Comparison of ENCODE assay signal across 11 cellular contexts in the genomic region with DNA sequence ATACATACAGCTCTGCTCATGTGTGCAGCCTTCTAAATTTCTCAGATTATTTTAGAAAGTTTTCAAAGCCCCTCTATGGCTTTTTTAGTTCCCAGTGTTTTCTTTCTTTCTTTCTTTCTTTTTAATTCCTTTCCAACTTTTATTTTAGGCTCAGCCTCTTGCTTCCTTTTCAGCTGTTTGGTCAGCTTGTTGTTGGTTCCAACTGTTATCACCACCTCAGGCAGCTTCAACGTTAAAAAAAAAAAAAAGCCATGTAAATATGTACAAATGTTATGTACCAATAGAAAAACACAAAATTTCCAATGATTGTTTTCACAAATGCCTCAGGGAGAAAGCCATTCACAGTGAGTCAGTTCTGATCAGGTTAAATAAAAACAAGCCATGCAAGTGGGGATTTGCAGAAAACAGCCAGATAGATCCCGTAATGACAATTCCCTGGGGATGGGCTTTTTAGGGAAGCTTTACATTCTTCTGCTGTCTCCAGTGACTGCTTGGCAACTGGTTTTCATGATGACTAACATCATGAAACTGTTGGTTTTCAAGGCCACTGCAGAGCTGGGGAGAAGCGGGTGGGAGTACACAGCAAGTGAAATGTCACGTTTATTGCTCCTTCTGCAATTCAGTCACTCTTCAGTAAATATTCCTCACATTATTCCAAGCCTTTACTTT.
DNase-seq lines count a peak whose midpoint lies in the region; ATAC-seq lines count a peak whose summit lies in the region.
"Had no signal": no experiment of that assay in that cellular context is flagged by ENCODE, and none has a peak within 500 bp of the region (broad histone marks: within the 10 kb centered on the region; RNA-seq: fewer than 3 reads in every experiment).

No MANE protein-coding gene starts in this region.

- H3K27ac ChIP-seq in BLaER1 treated with 17β-estradiol and CSF1 and Interleukin-3, amounts not matched to agents 10 nM and 100 nM = 0 out of 22 replicates have a peak overlapping the region, but pooled peaks of 1 of the 11 experiments have one; percentile 21
- peak overlapping the region; percentile 80 for H3K27ac ChIP-seq in mesodermal cell (ENCODE audit: low read depth, low read length, severe bottlenecking)

- H3K36me3 ChIP-seq in BLaER1 treated with 17β-estradiol and CSF1 and Interleukin-3, amounts not matched to agents 10 nM and 100 nM = no peaks in the 10 kb centered on the region
- H3K36me3 ChIP-seq in mesodermal cell (ENCODE audit: control insufficient read depth, insufficient read depth, low read length) = no peaks in the 10 kb centered on the region

- DNase-seq in MV-4-11 (lab: John Stamatoyannopoulos, UW) = peak; percentile 35
- peak; percentile 96 for DNase-seq in dedifferentiated amniotic fluid mesenchymal stem cell (ENCODE audit: extremely low spot score)
- no peak for DNase-seq in NCI-H2227 (lab: John Stamatoyannopoulos, UW; ENCODE audit: unreplicated experiment)
- DNase-seq: activated CD4-positive, alpha-beta memory T cell treated with anti-CD3 and anti-CD28 coated beads for 36 hours; aorta; posterior cingulate gyrus had no signal

- ATAC-seq in HG03025 (IDR thresholded peaks at IDR 0.05; ENCODE audit: low FRiP score, unreplicated experiment) (no peak), HG03457 (IDR thresholded peaks at IDR 0.05; ENCODE audit: unreplicated experiment) (no peak), GM21529 (IDR thresholded peaks at IDR 0.05; ENCODE audit: unreplicated experiment) (no peak)

- no peak overlapping the region for H3K4me3 ChIP-seq in BLaER1 treated with 17β-estradiol and CSF1 and Interleukin-3, amounts not matched to agents 10 nM and 100 nM
- no peak overlapping the region for H3K4me3 ChIP-seq in mesodermal cell (ENCODE audit: extremely low read depth, insufficient read depth, low read length, poor library complexity, severe bottlenecking)

- H3K9ac ChIP-seq in BLaER1 treated with 17β-estradiol and CSF1 and Interleukin-3, amounts not matched to agents 10 nM and 100 nM = no peak overlapping the region

- H3K27me3 ChIP-seq in BLaER1 treated with 17β-estradiol and CSF1 and Interleukin-3, amounts not matched to agents 10 nM and 100 nM = no peaks in the 10 kb centered on the region

- 11 to 44% methylated on average over 1 to 3 of the region's 4 CpGs for WGBS in mesodermal cell (ENCODE audit: insufficient coverage in 2 of 2), 2 experiments

- peaks cover 4 to 19% (median 12%) of the 10 kb centered on the region in 10 experiments; a peak in 17 of 20 replicates for H3K4me1 ChIP-seq in BLaER1 treated with 17β-estradiol and CSF1 and Interleukin-3, amounts not matched to agents 10 nM and 100 nM
- H3K4me1 ChIP-seq in mesodermal cell (ENCODE audit: control insufficient read depth, insufficient read depth, low read length, poor library complexity, severe bottlenecking) = peaks cover 16% of the 10 kb centered on the region

- H4K20me1 ChIP-seq in BLaER1 treated with 17β-estradiol and CSF1 and Interleukin-3, amounts not matched to agents 10 nM and 100 nM = no peaks in the 10 kb centered on the region

- H3K9me3 ChIP-seq in BLaER1 treated with 17β-estradiol and CSF1 and Interleukin-3, amounts not matched to agents 10 nM and 100 nM (replicated peaks in 1 of 11) = no peaks in the 10 kb centered on the region
- no peaks in the 10 kb centered on the region for H3K9me3 ChIP-seq in mesodermal cell (ENCODE audit: control insufficient read depth, low read length)

- peak overlapping the region; percentile 6 to 43 (median 27); a peak in 15 of 22 replicates for H3K4me2 ChIP-seq in BLaER1 treated with 17β-estradiol and CSF1 and Interleukin-3, amounts not matched to agents 10 nM and 100 nM
